11 cellular contexts compared by ENCODE assay signal in genomic region chr9:77019010-77019809, GRCh38. TPM values are rescaled to one million over a fixed set of nuclear protein-coding genes. Genes with fewer than 3 reads are reported as not detected.
DNase-seq lines count a peak whose midpoint lies in the region; ATAC-seq and TF ChIP-seq lines count a peak whose summit lies in the region.
"Had no signal": no experiment of that assay in that cellular context is flagged by ENCODE, and none has a peak within 500 bp of the region (broad histone marks: within the 10 kb centered on the region; RNA-seq: fewer than 3 reads in every experiment).

FOXB2 (plus strand) TSS chr9:77019655; CDS start chr9:77019655, 0 bp downstream.

- H4K91ac ChIP-seq in mesenchymal stem cell (ENCODE audit: low read length): no peak within 1 kb of the TSS

- peaks cover 100% of the 10 kb centered on the region for H3K27me3 ChIP-seq in left ventricle myocardium inferior (ENCODE audit: low read depth)
- peaks cover 56 to 83% of the 10 kb centered on the region in 2 donors for H3K27me3 ChIP-seq in right atrium auricular region
- H3K27me3 ChIP-seq in mesenchymal stem cell (ENCODE audit: control insufficient read depth in 1 of 2, insufficient read depth in 1 of 2, low read length in 2 of 2): peaks cover 94 to 96% of the 10 kb centered on the region in 2 experiments
- peaks cover 100% of the 10 kb centered on the region for H3K27me3 ChIP-seq in transverse colon

- H3K14ac ChIP-seq in mesenchymal stem cell (ENCODE audit: low read length in 2 of 2): no peak within 1 kb of the TSS

- no peak for TF ChIP-seq POLR2A in transverse colon (IDR thresholded peaks at IDR 0.05)

- no peak within 1 kb of the TSS for H3K27ac Mint-ChIP-seq in activated naive CD8-positive, alpha-beta T cell
- H3K27ac Mint-ChIP-seq: natural killer cell had no signal

- H3K4me1 Mint-ChIP-seq in activated naive CD8-positive, alpha-beta T cell (ENCODE audit: low read depth): peaks cover 42% of the 10 kb centered on the region

- ATAC-seq in GM21576 (IDR thresholded peaks at IDR 0.05; ENCODE audit: unreplicated experiment) (no peak), GM19351 (IDR thresholded peaks at IDR 0.05; ENCODE audit: unreplicated experiment) (no peak)
- ATAC-seq: natural killer cell had no signal

- in situ Hi-C loops in transverse colon (cut with MboI; ENCODE audit: low pct_ligation_motif_present in 1 of 4, low pct_unique_long_range_greater_than_20kb in 1 of 4, low sequenced_read_pairs in 3 of 4): loop anchor here in 3 of 4 donors (25.0 kb wide), 2 partner anchors 557 to 582 kb away; partner anchors contain the start of gene GCNT1 (in 1 of the 3)

- WGBS in mesenchymal stem cell: 1% methylated on average over 48 of the region's 49 CpGs
- 5% methylated on average over 49 of the region's 49 CpGs for WGBS in urinary bladder
- 24% methylated on average over 46 of the region's 49 CpGs; no CpG with 5 or more reads in 1 of the 2 donors for WGBS in transverse colon (ENCODE audit: low coverage in 1 of 2), 2 donors

- H2AK5ac ChIP-seq in mesenchymal stem cell (ENCODE audit: low read length, severe bottlenecking): no peak within 1 kb of the TSS

- H3K27me3 Mint-ChIP-seq in activated naive CD8-positive, alpha-beta T cell: peaks cover 54% of the 10 kb centered on the region

- H3K36me3 Mint-ChIP-seq in activated naive CD8-positive, alpha-beta T cell: no peaks in the 10 kb centered on the region
- H3K36me3 Mint-ChIP-seq: natural killer cell had no signal

- H3K4me2 ChIP-seq in mesenchymal stem cell (ENCODE audit: low read length, poor library complexity, severe bottlenecking): peak within 1 kb of the TSS; percentile 44

- peaks cover 72% of the 10 kb centered on the region for H3K4me1 ChIP-seq in left ventricle myocardium inferior
- peaks cover 0 to 60% of the 10 kb centered on the region in 2 donors for H3K4me1 ChIP-seq in right atrium auricular region
- H3K4me1 ChIP-seq in mesenchymal stem cell (ENCODE audit: control insufficient read depth, insufficient read depth, low read depth, low read length): peaks cover 38% of the 10 kb centered on the region
- H3K4me1 ChIP-seq in urinary bladder (ENCODE audit: insufficient read depth): peaks cover 3% of the 10 kb centered on the region
- peaks cover 7 to 61% (median 26%) of the 10 kb centered on the region in 4 donors for H3K4me1 ChIP-seq in transverse colon

- no peak for TF ChIP-seq EP300 in transverse colon (IDR thresholded peaks at IDR 0.05; ENCODE audit: low read depth)

- TF ChIP-seq CTCF in left ventricle myocardium inferior (IDR thresholded peaks at IDR 0.05; ENCODE audit: borderline replicate concordance): no peak
- no peak for TF ChIP-seq CTCF in right atrium auricular region (IDR thresholded peaks at IDR 0.05)
- no peak for TF ChIP-seq CTCF in transverse colon (IDR thresholded peaks at IDR 0.05)

- H2BK5ac ChIP-seq in mesenchymal stem cell (ENCODE audit: low read depth, low read length, poor library complexity, severe bottlenecking): no peak within 1 kb of the TSS

- H4K8ac ChIP-seq in mesenchymal stem cell (ENCODE audit: low read length): no peak within 1 kb of the TSS

- peak within 1 kb of the TSS; percentile 47 for H3K4me3 Mint-ChIP-seq in activated naive CD8-positive, alpha-beta T cell

- DNase-seq in left ventricle myocardium inferior (no peak), right atrium auricular region (ENCODE audit: low spot score) (no peak), mesenchymal stem cell (no peak), transverse colon (no peak)
- DNase-seq: DMS 273 treated with DMSO at 0.1 percent for 48 hours, natural killer cell, NCI-H1048 had no signal

- no peaks in the 10 kb centered on the region for H3K36me3 ChIP-seq in left ventricle myocardium inferior
- no peaks in the 10 kb centered on the region for H3K36me3 ChIP-seq in right atrium auricular region
- H3K36me3 ChIP-seq in mesenchymal stem cell (ENCODE audit: control insufficient read depth in 1 of 2, insufficient read depth in 2 of 2, low read depth in 1 of 2, low read length in 2 of 2): no peaks in the 10 kb centered on the region
- H3K36me3 ChIP-seq in urinary bladder (ENCODE audit: insufficient read depth): no peaks in the 10 kb centered on the region
- H3K36me3 ChIP-seq in transverse colon: no peaks in the 10 kb centered on the region

- no peak within 1 kb of the TSS for H2BK12ac ChIP-seq in mesenchymal stem cell (ENCODE audit: low read length in 2 of 2)

- no peak within 1 kb of the TSS for H3K18ac ChIP-seq in mesenchymal stem cell (ENCODE audit: low read depth in 1 of 2, low read length in 2 of 2)

- no peak within 1 kb of the TSS for H2BK120ac ChIP-seq in mesenchymal stem cell (ENCODE audit: low read depth, low read length)

- peak within 1 kb of the TSS in 1 of 2 experiments; percentile 64 for H3K23ac ChIP-seq in mesenchymal stem cell (ENCODE audit: low read length in 2 of 2)

- no peak within 1 kb of the TSS for H2BK15ac ChIP-seq in mesenchymal stem cell (ENCODE audit: low read depth, poor library complexity, severe bottlenecking)

- intact Hi-C loops in left ventricle myocardium inferior (cut with micrococcal nuclease) (no loop called here), transverse colon (cut with DNase I; ENCODE audit: low total_unique reads) (no loop called here)

- no peaks in the 10 kb centered on the region for H3K79me1 ChIP-seq in mesenchymal stem cell (replicated peaks; ENCODE audit: low read length, poor library complexity, severe bottlenecking)

- peak within 1 kb of the TSS; percentile 50 for H3K4me3 ChIP-seq in left ventricle myocardium inferior
- H3K4me3 ChIP-seq in right atrium auricular region: peak within 1 kb of the TSS in 1 of 2 donors; percentile 26
- H3K4me3 ChIP-seq in mesenchymal stem cell (ENCODE audit: insufficient read depth in 1 of 2, low read depth in 1 of 2, low read length in 2 of 2): no peak within 1 kb of the TSS
- H3K4me3 ChIP-seq in urinary bladder (ENCODE audit: low read depth, low read length): peak within 1 kb of the TSS; percentile 19
- H3K4me3 ChIP-seq in transverse colon: peak within 1 kb of the TSS in 1 of 4 donors; percentile 27

- H3K9me3 ChIP-seq in left ventricle myocardium inferior (replicated peaks): no peaks in the 10 kb centered on the region
- no peaks in the 10 kb centered on the region for H3K9me3 ChIP-seq in right atrium auricular region
- peaks cover 5% of the 10 kb centered on the region for H3K9me3 ChIP-seq in mesenchymal stem cell (ENCODE audit: control insufficient read depth, low read length)
- H3K9me3 ChIP-seq in transverse colon: no peaks in the 10 kb centered on the region

- no peak within 1 kb of the TSS for H3K4ac ChIP-seq in mesenchymal stem cell (ENCODE audit: low read depth in 1 of 2, low read length in 2 of 2)

- no peak within 1 kb of the TSS for H3K27ac ChIP-seq in left ventricle myocardium inferior (replicated peaks)
- H3K27ac ChIP-seq in right atrium auricular region: no peak within 1 kb of the TSS
- H3K27ac ChIP-seq in mesenchymal stem cell (ENCODE audit: low read length, poor library complexity, severe bottlenecking): no peak within 1 kb of the TSS
- H3K27ac ChIP-seq in urinary bladder (ENCODE audit: low read depth): no peak within 1 kb of the TSS
- H3K27ac ChIP-seq in transverse colon: no peak within 1 kb of the TSS

- H3K9me3 Mint-ChIP-seq in activated naive CD8-positive, alpha-beta T cell (ENCODE audit: low read depth): no peaks in the 10 kb centered on the region
- H3K9me3 Mint-ChIP-seq: natural killer cell had no signal

- no peak within 1 kb of the TSS for H3K9ac ChIP-seq in mesenchymal stem cell (ENCODE audit: low read length)

- no peak within 1 kb of the TSS for H2AFZ ChIP-seq in mesenchymal stem cell (ENCODE audit: low read depth, low read length)

RNA-seq across cellular contexts. Expression of gene FOXB2, which starts in this region (rescaled TPM):
- not detected for total RNA-seq in left ventricle myocardium inferior
- not detected for total RNA-seq in right atrium auricular region
- not detected for polyA plus RNA-seq in mesenchymal stem cell (2013, experiment 1 of 2)
- not detected for polyA plus RNA-seq in mesenchymal stem cell (2013, experiment 2 of 2)
- total RNA-seq in urinary bladder: not detected
- polyA plus RNA-seq in urinary bladder: not detected
- total RNA-seq in transverse colon: not detected
- total RNA-seq: natural killer cell had no signal

Comparison
In these comparisons a context has a peak if more than half of its experiments do, and no peak if none do; other contexts are left out.
1. H3K4me3 ChIP-seq: peak in left ventricle myocardium inferior (single experiment) and urinary bladder (single experiment); none in mesenchymal stem cell (0 of 2).